8 cellular contexts compared by ENCODE assay signal in the genomic region with DNA sequence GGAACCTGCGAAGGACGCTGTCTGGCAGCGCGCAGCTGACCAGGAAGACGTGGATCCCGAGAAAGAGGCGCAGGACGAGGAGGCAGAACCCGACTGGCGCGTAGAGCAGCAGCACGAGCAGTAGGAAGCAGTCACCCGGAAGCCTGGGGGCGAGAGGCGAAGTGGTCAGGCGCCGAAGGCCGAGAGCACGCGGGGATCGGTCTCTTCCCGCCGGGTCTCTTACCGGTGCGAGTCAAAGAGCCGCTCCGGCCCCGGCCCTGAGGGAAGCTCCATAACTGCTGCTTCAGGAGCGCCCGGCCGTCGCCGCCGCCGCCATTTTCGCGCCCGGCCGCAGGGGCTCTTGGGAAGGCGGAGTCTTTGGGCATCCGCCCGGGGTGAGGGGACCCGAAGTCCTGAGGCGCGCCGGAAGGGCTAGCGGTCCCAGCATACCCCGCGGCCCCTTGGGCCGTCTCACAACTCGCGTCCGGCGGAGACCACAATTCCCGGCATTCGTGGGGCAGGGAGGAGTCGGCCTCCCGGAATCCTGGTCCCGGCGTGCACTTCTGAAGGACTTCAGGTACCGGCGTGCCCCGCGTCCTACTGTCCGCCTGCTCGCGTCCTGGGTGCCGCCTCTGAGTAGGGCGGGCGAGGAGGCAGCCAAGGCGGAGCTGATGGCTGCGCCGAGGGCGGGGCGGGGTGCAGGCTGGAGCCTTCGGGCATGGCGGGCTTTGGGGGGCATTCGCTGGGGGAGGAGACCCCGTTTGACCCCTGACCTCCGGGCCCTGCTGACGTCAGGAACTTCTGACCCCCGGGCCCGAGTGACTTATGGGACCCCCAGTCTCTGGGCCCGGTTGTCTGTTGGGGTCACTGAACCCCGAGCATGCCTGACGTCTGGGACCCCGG. TPM values are rescaled to one million over a fixed set of nuclear protein-coding genes. Genes with fewer than 3 reads are reported as not detected.
DNase-seq lines count a peak whose midpoint lies in the region; FAIRE-seq and TF ChIP-seq lines count a peak whose summit lies in the region.

A gene with protein sequence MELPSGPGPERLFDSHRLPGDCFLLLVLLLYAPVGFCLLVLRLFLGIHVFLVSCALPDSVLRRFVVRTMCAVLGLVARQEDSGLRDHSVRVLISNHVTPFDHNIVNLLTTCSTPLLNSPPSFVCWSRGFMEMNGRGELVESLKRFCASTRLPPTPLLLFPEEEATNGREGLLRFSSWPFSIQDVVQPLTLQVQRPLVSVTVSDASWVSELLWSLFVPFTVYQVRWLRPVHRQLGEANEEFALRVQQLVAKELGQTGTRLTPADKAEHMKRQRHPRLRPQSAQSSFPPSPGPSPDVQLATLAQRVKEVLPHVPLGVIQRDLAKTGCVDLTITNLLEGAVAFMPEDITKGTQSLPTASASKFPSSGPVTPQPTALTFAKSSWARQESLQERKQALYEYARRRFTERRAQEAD (minus strand): TSS at position 350 of the 882 bp plus-strand sequence. CDS start 77 bp downstream, at position 273.
A gene (plus strand): TSS at position 577 of the 882 bp plus-strand sequence. CDS start 74 bp downstream, at position 651.

- peak; percentile 58 for TF ChIP-seq POLR2A in H54 (IDR thresholded peaks at IDR 0.05; ENCODE audit: low read depth, low read length)

- peaks cover 25% of the 10 kb centered on the region for H3K4me1 Mint-ChIP-seq in nephron
- H3K4me1 Mint-ChIP-seq in stimulated activated naive CD8-positive, alpha-beta T cell treated with anti-CD3 and anti-CD28 coated beads, Interleukin-15, Interleukin-2, amounts not matched to agents 100 ng/mL and 50 ng/mL, for 24 hours (ENCODE audit: low read depth), result peaks cover 50% of the 10 kb centered on the region

- peaks cover 31% of the 10 kb centered on the region for H3K36me3 Mint-ChIP-seq in nephron (ENCODE audit: low read depth)
- H3K36me3 Mint-ChIP-seq in stimulated activated naive CD8-positive, alpha-beta T cell treated with anti-CD3 and anti-CD28 coated beads, Interleukin-15, Interleukin-2, amounts not matched to agents 100 ng/mL and 50 ng/mL, for 24 hours (ENCODE audit: low read depth), result peaks cover 63% of the 10 kb centered on the region

- peak within 1 kb of the TSS; percentile 98 for H3K4me3 ChIP-seq in fibroblast of pulmonary artery (replicated peaks; ENCODE audit: low read depth, low read length)

- H3K9me3 Mint-ChIP-seq in nephron, result no peaks in the 10 kb centered on the region
- H3K9me3 Mint-ChIP-seq in stimulated activated naive CD8-positive, alpha-beta T cell treated with anti-CD3 and anti-CD28 coated beads, Interleukin-15, Interleukin-2, amounts not matched to agents 100 ng/mL and 50 ng/mL, for 24 hours, result no peaks in the 10 kb centered on the region

- no peak for TF ChIP-seq CTCF in fibroblast of pulmonary artery (IDR thresholded peaks at IDR 0.05; ENCODE audit: low read length, missing control alignments)
- no peak for TF ChIP-seq CTCF in nephron (IDR thresholded peaks at IDR 0.05; ENCODE audit: unreplicated experiment in 3 of 3)

- peak; percentile 99 for DNase-seq in EL
- DNase-seq in H54 (ENCODE audit: insufficient read length, low spot score), result peak; percentile 99
- DNase-seq in M059J (ENCODE audit: low read depth), result peak; percentile 99
- DNase-seq in SHP77 (lab: John Stamatoyannopoulos, UW), result peak; percentile 96 to 98
- peak; percentile 83 for DNase-seq in activated effector memory CD4-positive, alpha-beta T cell treated with Interleukin-2 at 50 U/mL for 16 hours
- peak; percentile 99 for DNase-seq in fibroblast of pulmonary artery (ENCODE audit: low read depth)

- H3K4me3 Mint-ChIP-seq in nephron, result peak within 1 kb of the TSS; percentile 97 to 99 (median 99)
- H3K4me3 Mint-ChIP-seq in stimulated activated naive CD8-positive, alpha-beta T cell treated with anti-CD3 and anti-CD28 coated beads, Interleukin-15, Interleukin-2, amounts not matched to agents 100 ng/mL and 50 ng/mL, for 24 hours, result peak within 1 kb of the TSS; percentile 99

- H3K27me3 Mint-ChIP-seq in nephron (ENCODE audit: low read depth), result no peaks in the 10 kb centered on the region
- H3K27me3 Mint-ChIP-seq in stimulated activated naive CD8-positive, alpha-beta T cell treated with anti-CD3 and anti-CD28 coated beads, Interleukin-15, Interleukin-2, amounts not matched to agents 100 ng/mL and 50 ng/mL, for 24 hours, result no peaks in the 10 kb centered on the region

- peak within 1 kb of the TSS; percentile 82 to 96 (median 88) for H3K27ac Mint-ChIP-seq in nephron
- H3K27ac Mint-ChIP-seq in stimulated activated naive CD8-positive, alpha-beta T cell treated with anti-CD3 and anti-CD28 coated beads, Interleukin-15, Interleukin-2, amounts not matched to agents 100 ng/mL and 50 ng/mL, for 24 hours, result peak within 1 kb of the TSS; percentile 98

- FAIRE-seq in H54 (lab: Jason Lieb, UNC), result no peak

RNA-seq across cellular contexts. Expression of the first gene that starts in this region (rescaled TPM):
- 115 and 119 TPM in 2 replicates for total RNA-seq in M059J (2014; rRNA removed; shearing (Covaris generic))

RNA-seq across cellular contexts. Expression of the second gene that starts in this region (rescaled TPM):
- 29.4 and 32.0 TPM in 2 replicates for total RNA-seq in M059J (2014; rRNA removed; shearing (Covaris generic))

Comparison
In these comparisons a context has a peak if more than half of its experiments do, and no peak if none do; other contexts are left out.
1. Peak in every context shown above with its lines: DNase-seq and H3K4me3 ChIP-seq.